In the genomic region with DNA sequence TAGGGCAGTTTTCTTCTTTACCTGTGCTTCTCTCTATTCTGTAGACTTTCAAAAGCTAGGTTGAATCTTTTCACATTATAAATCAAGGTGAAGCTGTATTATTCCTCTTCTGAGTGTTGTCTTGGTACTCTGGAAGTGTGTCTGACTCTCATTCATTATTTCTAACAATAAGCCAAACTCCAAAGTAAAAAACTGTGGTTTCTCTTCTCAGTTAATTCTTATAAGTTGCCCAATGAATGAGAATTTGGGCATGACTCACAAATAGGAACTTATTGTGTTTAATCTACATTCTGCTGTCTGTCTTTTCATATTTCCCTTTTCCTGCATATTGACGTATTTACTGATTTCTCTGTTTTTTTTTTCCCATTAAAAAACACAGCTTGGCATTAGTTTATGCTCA, we compare ENCODE assay signal across 17 cellular contexts.
A peak's percentile ranks its signal among the peaks of the same experiment; 100 is the strongest.
DNase-seq lines count a peak whose midpoint lies in the region; TF ChIP-seq lines count a peak whose summit lies in the region.
"Had no signal": no experiment of that assay in that cellular context is flagged by ENCODE, and none has a peak within 500 bp of the region (broad histone marks: within the 10 kb centered on the region; RNA-seq: fewer than 3 reads in every experiment).

No MANE protein-coding gene starts in this region.

- TF ChIP-seq POLR2A in sigmoid colon (IDR thresholded peaks at IDR 0.05) = no peak

- TF ChIP-seq CTCF in astrocyte of the spinal cord (IDR thresholded peaks at IDR 0.05; ENCODE audit: low read depth, low read length) (no peak), fibroblast of lung (conservative IDR thresholded peaks at IDR 0.05 in 1 of 2, IDR thresholded peaks at IDR 0.05 in 1 of 2; ENCODE audit: low read depth in 1 of 2, low read length in 2 of 2) (no peak), sigmoid colon (IDR thresholded peaks at IDR 0.05) (no peak), GM13976 (IDR thresholded peaks at IDR 0.05; ENCODE audit: borderline replicate concordance, control extremely low read depth, extremely low read depth, insufficient read depth, missing control alignments) (no peak)

- H3K27me3 ChIP-seq in fibroblast of lung (ENCODE audit: control insufficient read depth, insufficient read depth, low read length) = no peaks in the 10 kb centered on the region
- no peaks in the 10 kb centered on the region for H3K27me3 ChIP-seq in sigmoid colon

- DNase-seq in NCI-H226 (peak; percentile 42), astrocyte of the spinal cord (ENCODE audit: low read depth, low spot score) (peak; percentile 20), fibroblast of lung (ENCODE audit: low read depth in 2 of 2) (peak; percentile 28 to 40), pulmonary artery endothelial cell (ENCODE audit: low read depth, low spot score) (peak; percentile 39), UCSD-AML1 (lab: John Stamatoyannopoulos, UW; ENCODE audit: unreplicated experiment) (no peak), sigmoid colon (no peak), GM13976 (ENCODE audit: low spot score) (no peak)
- DNase-seq: AML-193; CD4-positive, CD25-positive, alpha-beta regulatory T cell; H9; MM.1S; NCI-H1105 treated with DMSO at 0.1 percent for 48 hours; NCI-H1694 treated with DMSO at 0.1 percent for 48 hours; NCI-H345; NCI-H526 treated with DMSO at 0.1 percent for 48 hours; SHP77 treated with DMSO at 0.1 percent for 48 hours had no signal

- H2AFZ ChIP-seq in fibroblast of lung (ENCODE audit: low read length) = no peak overlapping the region

- no peaks in the 10 kb centered on the region for H3K36me3 ChIP-seq in fibroblast of lung (ENCODE audit: control insufficient read depth, insufficient read depth, low read length)
- H3K36me3 ChIP-seq in sigmoid colon = no peaks in the 10 kb centered on the region

- H3K4me2 ChIP-seq in fibroblast of lung (ENCODE audit: extremely low read depth, insufficient read depth, low read length) = no peak overlapping the region
- H3K4me2 ChIP-seq: KMS-11 had no signal

- 88 to 90% methylated on average over 1 of the region's 1 CpG for WGBS in sigmoid colon, 2 donors

- in situ Hi-C loops in astrocyte of the spinal cord (cut with HindIII; ENCODE audit: low sequenced_read_pairs) (no loop called here), GM13976 (cut with MboI; ENCODE audit: low sequenced_read_pairs, unreplicated experiment) (no loop called here)

- H3K4me1 ChIP-seq in fibroblast of lung (ENCODE audit: control insufficient read depth, extremely low read depth, insufficient read depth, low read length) (no peaks in the 10 kb centered on the region), sigmoid colon (peaks cover 0 to 4% (median 0%) of the 10 kb centered on the region in 4 donors)

- no peak overlapping the region for H3K27ac ChIP-seq in fibroblast of lung (ENCODE audit: insufficient read depth, low read length)
- H3K27ac ChIP-seq in sigmoid colon = no peak overlapping the region
- H3K27ac ChIP-seq: KMS-11 had no signal

- no peak for TF ChIP-seq EP300 in sigmoid colon (IDR thresholded peaks at IDR 0.05)

- H3K9me3 ChIP-seq in fibroblast of lung (ENCODE audit: control insufficient read depth, insufficient read depth, low read depth, low read length) (no peaks in the 10 kb centered on the region), sigmoid colon (no peaks in the 10 kb centered on the region)

- no peaks in the 10 kb centered on the region for H3K79me2 ChIP-seq in fibroblast of lung (ENCODE audit: control insufficient read depth, insufficient read depth, low read length)

- H3K9ac ChIP-seq in fibroblast of lung (ENCODE audit: insufficient read depth, low read length) = no peak overlapping the region
- H3K9ac ChIP-seq: KMS-11 had no signal

- no peaks in the 10 kb centered on the region for H4K20me1 ChIP-seq in fibroblast of lung (ENCODE audit: control insufficient read depth, extremely low read depth, insufficient read depth, low read length)

- H3K4me3 ChIP-seq in astrocyte of the spinal cord (ENCODE audit: low read depth, low read length) (no peak overlapping the region), fibroblast of lung (replicated peaks in 1 of 4; ENCODE audit: control extremely low read depth in 1 of 4, insufficient read depth in 1 of 4, low read depth in 3 of 4, low read length in 4 of 4) (no peak overlapping the region), sigmoid colon (no peak overlapping the region)

- intact Hi-C loops in sigmoid colon (cut with DNase I) = no loop called here

Comparison
In these comparisons a context has a peak if more than half of its experiments do, and no peak if none do; other contexts are left out.
1. DNase-seq: peak in NCI-H226 (single experiment), astrocyte of the spinal cord (single experiment), fibroblast of lung (2 of 2) and pulmonary artery endothelial cell (single experiment); none in UCSD-AML1 (single experiment), sigmoid colon (single experiment) and GM13976 (single experiment).